ENCODE assay signal across 8 cellular contexts in genomic region chr2:105396254-105397024, GRCh38. TPM values are rescaled to one million over a fixed set of nuclear protein-coding genes. Genes with fewer than 3 reads are reported as not detected.
DNase-seq lines count a peak whose midpoint lies in the region; ATAC-seq, FAIRE-seq and TF ChIP-seq lines count a peak whose summit lies in the region.

No MANE protein-coding gene starts in this region.

- H3K36me3 ChIP-seq in Peyer's patch = no peaks in the 10 kb centered on the region
- H3K36me3 ChIP-seq in gastrocnemius medialis = no peaks in the 10 kb centered on the region

- H3K9me3 ChIP-seq in Peyer's patch = no peaks in the 10 kb centered on the region
- no peaks in the 10 kb centered on the region for H3K9me3 ChIP-seq in gastrocnemius medialis

- no peaks in the 10 kb centered on the region for H3K27me3 ChIP-seq in Peyer's patch
- no peaks in the 10 kb centered on the region for H3K27me3 ChIP-seq in gastrocnemius medialis

- H3K4me1 ChIP-seq in Peyer's patch = peaks cover 0 to 10% (median 4%) of the 10 kb centered on the region in 4 donors
- H3K4me1 ChIP-seq in gastrocnemius medialis = peaks cover 26 to 43% of the 10 kb centered on the region in 2 donors

- in situ Hi-C loops in Caki2 (cut with HindIII; ENCODE audit: low pct_unique_long_range_greater_than_20kb, low sequenced_read_pairs) = no loop called here
- in situ Hi-C loops in gastrocnemius medialis (cut with MboI; ENCODE audit: low sequenced_read_pairs in 4 of 4) = no loop called here

- no peak for FAIRE-seq in D721Med (lab: Jason Lieb, UNC)

- intact Hi-C loops in gastrocnemius medialis (cut with DNase I; ENCODE audit: low total_unique reads) = loop anchor here (10.0 kb wide), 1 partner anchor 508 kb away; no protein-coding TSS in a partner anchor

- TF ChIP-seq CTCF in Peyer's patch (IDR thresholded peaks at IDR 0.05) (no peak), gastrocnemius medialis (IDR thresholded peaks at IDR 0.05 in 4 of 5, conservative IDR thresholded peaks at IDR 0.05 in 1 of 5) (no peak), D721Med (IDR thresholded peaks at IDR 0.05; ENCODE audit: insufficient read depth, missing control alignments) (no peak)

- TF ChIP-seq POLR2A in Peyer's patch (IDR thresholded peaks at IDR 0.05) = peak; percentile 21
- peak; percentile 12 for TF ChIP-seq POLR2A in erythroblast (IDR thresholded peaks at IDR 0.05; ENCODE audit: low read length)
- no peak for TF ChIP-seq POLR2A in gastrocnemius medialis (IDR thresholded peaks at IDR 0.05)

- H3K27ac ChIP-seq in Peyer's patch (peak overlapping the region in 2 of 4 donors; percentile 86 to 88), gastrocnemius medialis (peak overlapping the region; percentile 50 to 96 (median 88))

- DNase-seq in Caki2 (ENCODE audit: low read depth) (peak; percentile 92), Peyer's patch (peak in 2 of 3 donors; percentile 78 to 91), erythroblast (lab: John Stamatoyannopoulos, UW) (peak; percentile 54 to 76), gastrocnemius medialis (peak; percentile 62 to 72), D721Med (ENCODE audit: insufficient read length, low spot score) (no peak), NCI-H524 (lab: John Stamatoyannopoulos, UW) (no peak)

- peak overlapping the region in 2 of 4 donors; percentile 70 to 80 for H3K4me3 ChIP-seq in Peyer's patch
- peak overlapping the region in 2 of 4 donors; percentile 84 to 86 for H3K4me3 ChIP-seq in gastrocnemius medialis

- ATAC-seq in gastrocnemius medialis (peak; percentile 43 to 68), GM21515 (IDR thresholded peaks at IDR 0.05; ENCODE audit: unreplicated experiment) (no peak), HG02678 (IDR thresholded peaks at IDR 0.05; ENCODE audit: unreplicated experiment) (no peak)

RNA-seq across cellular contexts. Expression of gene FHL2, which starts 2.4 kb away (rescaled TPM):
- total RNA-seq in Caki2 (2014; rRNA removed; shearing (Covaris generic); ENCODE audit: low replicate concordance) = 256 and 275 TPM in 2 replicates
- 10 to 100 TPM; 41.8 to 75.9 (median 65.3) TPM for total RNA-seq in Peyer's patch
- total RNA-seq in gastrocnemius medialis = 10 to 100 TPM; 14.9 to 31.8 (median 21.4) TPM

RNA-seq across cellular contexts. Expression of gene C2orf49, which starts 59.1 kb away (rescaled TPM):
- total RNA-seq in Caki2 (2014; rRNA removed; shearing (Covaris generic); ENCODE audit: low replicate concordance) = 18.6 and 36.8 TPM in 2 replicates
- total RNA-seq in Peyer's patch (10 to 100 TPM in 3 of 4 donors, 1 to 10 TPM in 1; 6.8 to 83.3 (median 18.0) TPM), gastrocnemius medialis (10 to 100 TPM; 12.8 to 26.7 (median 18.6) TPM)

Comparison
In these comparisons a context has a peak if more than half of its experiments do, and no peak if none do; other contexts are left out.
1. DNase-seq: peak in Caki2 (single experiment), Peyer's patch (2 of 3), erythroblast (2 of 2) and gastrocnemius medialis (2 of 2); none in D721Med (single experiment) and NCI-H524 (0 of 2).
2. POLR2A ChIP-seq: peak in Peyer's patch (2 of 2) and erythroblast (single experiment); none in gastrocnemius medialis (0 of 2).
3. ATAC-seq: peak in gastrocnemius medialis (2 of 2); none in GM21515 (single experiment) and HG02678 (single experiment).